ENCODE assay signal across 8 cellular contexts in the genomic region with DNA sequence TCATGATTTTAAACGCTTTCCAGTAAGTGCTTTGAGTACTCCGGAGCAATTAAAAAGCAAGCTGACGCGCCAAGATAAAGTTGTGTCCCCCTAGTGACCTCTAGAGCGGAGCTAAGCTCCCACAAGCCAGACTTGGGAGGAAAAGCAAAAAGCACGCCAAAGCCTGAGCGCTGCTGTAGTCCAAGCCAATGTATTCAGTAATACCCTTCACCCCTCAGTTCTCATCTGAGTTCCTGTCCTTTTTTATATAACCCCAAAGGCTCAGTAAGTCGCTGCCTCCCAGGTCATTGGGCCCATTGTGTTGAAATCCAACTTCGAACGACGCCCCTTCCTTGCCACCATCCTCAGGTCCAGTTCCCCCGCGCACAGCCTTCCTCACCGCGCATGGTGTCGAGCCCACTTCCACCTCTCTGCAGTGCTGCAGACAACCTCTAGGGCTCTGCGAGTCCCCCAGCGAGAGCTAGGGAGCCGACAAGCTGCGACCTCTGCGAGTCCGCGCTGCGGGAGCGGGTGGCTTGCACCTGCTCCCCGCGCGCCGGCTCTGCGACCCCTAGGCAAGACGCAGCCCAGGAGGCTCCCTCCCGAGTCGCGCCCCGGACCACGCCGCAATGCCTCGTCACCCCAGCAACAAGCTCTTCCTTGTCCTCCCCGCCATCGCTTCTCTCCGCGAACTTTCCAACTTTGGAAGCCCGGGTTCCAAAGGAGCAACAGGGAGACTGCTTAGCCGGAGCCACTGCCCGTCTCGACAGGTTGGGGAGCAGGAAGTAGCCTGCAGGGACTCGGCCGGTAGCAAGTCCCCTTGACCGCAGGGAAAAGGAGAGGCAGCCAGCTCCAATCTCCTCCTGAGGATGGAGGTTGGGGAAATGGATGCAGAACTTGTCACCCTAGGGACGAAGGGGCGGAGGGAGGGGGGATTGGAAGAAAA. TPM values are rescaled to one million over a fixed set of nuclear protein-coding genes. Genes with fewer than 3 reads are reported as not detected.
A peak's percentile ranks its signal among the peaks of the same experiment; 100 is the strongest.
DNase-seq lines count a peak whose midpoint lies in the region; ATAC-seq and TF ChIP-seq lines count a peak whose summit lies in the region.

No MANE protein-coding gene starts in this region.

- no peak overlapping the region for H3K9ac ChIP-seq in neural progenitor cell

- H3K9me3 Mint-ChIP-seq in activated CD8-positive, alpha-beta memory T cell treated with anti-CD3 and anti-CD28 coated beads, Interleukin-2, amount 10 ng/mL, durations not matched to agents 7 days and 5 days (ENCODE audit: low read depth), result no peaks in the 10 kb centered on the region
- H3K9me3 Mint-ChIP-seq in neural progenitor cell, result peaks cover 2% of the 10 kb centered on the region

- H3K36me3 ChIP-seq in neural progenitor cell (no peaks in the 10 kb centered on the region), urinary bladder (ENCODE audit: insufficient read depth) (no peaks in the 10 kb centered on the region)

- H3K36me3 Mint-ChIP-seq in activated CD8-positive, alpha-beta memory T cell treated with anti-CD3 and anti-CD28 coated beads, Interleukin-2, amount 10 ng/mL, durations not matched to agents 7 days and 5 days, result peaks cover 2% of the 10 kb centered on the region
- no peaks in the 10 kb centered on the region for H3K36me3 Mint-ChIP-seq in neural progenitor cell

- peaks cover 75% of the 10 kb centered on the region for H3K27me3 Mint-ChIP-seq in activated CD8-positive, alpha-beta memory T cell treated with anti-CD3 and anti-CD28 coated beads, Interleukin-2, amount 10 ng/mL, durations not matched to agents 7 days and 5 days
- H3K27me3 Mint-ChIP-seq in neural progenitor cell (ENCODE audit: insufficient read depth, low read depth), result peaks cover 10% of the 10 kb centered on the region

- peak; percentile 13 for DNase-seq in activated T-cell treated with anti-CD3 and anti-CD28 coated beads for 24 hours (ENCODE audit: low read depth)
- DNase-seq in activated T-cell treated with anti-CD3 and anti-CD28 coated beads for 4 hours, result no peak
- peak; percentile 76 for DNase-seq in NCI-H1436 (lab: John Stamatoyannopoulos, UW)
- peak; percentile 48 for DNase-seq in activated CD8-positive, alpha-beta memory T cell treated with anti-CD3 and anti-CD28 coated beads, Interleukin-2, amount 10 ng/mL, durations not matched to agents 7 days and 5 days
- DNase-seq in foreskin fibroblast, result peak in 1 of 2 donors; percentile 54
- DNase-seq in neural progenitor cell (ENCODE audit: low spot score), result peak; percentile 90

- H3K27ac Mint-ChIP-seq in activated CD8-positive, alpha-beta memory T cell treated with anti-CD3 and anti-CD28 coated beads, Interleukin-2, amount 10 ng/mL, durations not matched to agents 7 days and 5 days, result no peak overlapping the region
- no peak overlapping the region for H3K27ac Mint-ChIP-seq in neural progenitor cell

- no peaks in the 10 kb centered on the region for H3K9me3 ChIP-seq in neural progenitor cell (ENCODE audit: low read depth)

- peak overlapping the region; percentile 33 for H3K4me3 Mint-ChIP-seq in activated CD8-positive, alpha-beta memory T cell treated with anti-CD3 and anti-CD28 coated beads, Interleukin-2, amount 10 ng/mL, durations not matched to agents 7 days and 5 days
- H3K4me3 Mint-ChIP-seq in neural progenitor cell, result peak overlapping the region; percentile 88

- peaks cover 14% of the 10 kb centered on the region for H3K4me1 Mint-ChIP-seq in activated CD8-positive, alpha-beta memory T cell treated with anti-CD3 and anti-CD28 coated beads, Interleukin-2, amount 10 ng/mL, durations not matched to agents 7 days and 5 days
- H3K4me1 Mint-ChIP-seq in neural progenitor cell, result peaks cover 28% of the 10 kb centered on the region

- CTCF ChIA-PET in activated CD8-positive, alpha-beta memory T cell treated with anti-CD3 and anti-CD28 coated beads, Interleukin-2, amount 10 ng/mL, durations not matched to agents 7 days and 5 days (lab: Charles Lee), result interaction anchor here (1.3 kb wide), 1 partner anchor 17 kb away, joined by 3 read pairs; no protein-coding TSS in a partner anchor

- TF ChIP-seq CTCF in foreskin fibroblast (IDR thresholded peaks at IDR 0.05; ENCODE audit: low read depth, low read length) (peak; percentile 14), neural progenitor cell (IDR thresholded peaks at IDR 0.05) (peak; percentile 65)

- peak; percentile 87 for ATAC-seq in HG02610 (IDR thresholded peaks at IDR 0.05; ENCODE audit: unreplicated experiment)
- ATAC-seq in activated CD8-positive, alpha-beta memory T cell treated with anti-CD3 and anti-CD28 coated beads, Interleukin-2, amount 10 ng/mL, durations not matched to agents 7 days and 5 days, result peak; percentile 76

- under 1% methylated on average over 51 of the region's 51 CpGs for WGBS in urinary bladder

- peak overlapping the region; percentile 83 for H2AFZ ChIP-seq in neural progenitor cell (replicated peaks)

- H3K4me1 ChIP-seq in neural progenitor cell, result peaks cover 10% of the 10 kb centered on the region
- H3K4me1 ChIP-seq in urinary bladder (ENCODE audit: insufficient read depth), result no peaks in the 10 kb centered on the region

- H3K4me3 ChIP-seq in foreskin fibroblast (ENCODE audit: low read depth in 1 of 2, low read length in 2 of 2) (peak overlapping the region; percentile 24 to 59), neural progenitor cell (peak overlapping the region; percentile 73), urinary bladder (ENCODE audit: low read depth, low read length) (peak overlapping the region; percentile 49)

- H3K27ac ChIP-seq in neural progenitor cell (no peak overlapping the region), urinary bladder (ENCODE audit: low read depth) (no peak overlapping the region)

- peaks cover 57% of the 10 kb centered on the region for H4K20me1 ChIP-seq in neural progenitor cell (ENCODE audit: low read depth)

- peaks cover 18% of the 10 kb centered on the region for H3F3A ChIP-seq in neural progenitor cell (ENCODE audit: low read depth)

- H3K4me2 ChIP-seq in neural progenitor cell, result peak overlapping the region; percentile 96

- H3K27me3 ChIP-seq in neural progenitor cell, result peaks cover 53% of the 10 kb centered on the region

- no peaks in the 10 kb centered on the region for H3K79me2 ChIP-seq in neural progenitor cell (ENCODE audit: low read depth)

RNA-seq across cellular contexts. Expression of gene SLC44A5, which starts 3.8 kb away (rescaled TPM):
- total RNA-seq in activated CD8-positive, alpha-beta memory T cell treated with anti-CD3 and anti-CD28 coated beads, Interleukin-2, amount 10 ng/mL, durations not matched to agents 7 days and 5 days, result under 1 TPM; 0.23 to 0.40 TPM
- 13.5 and 25.3 TPM in 2 replicates for total RNA-seq in neural progenitor cell (ENCODE audit: low replicate concordance)
- 5.9 TPM for total RNA-seq in urinary bladder
- 0.77 TPM for polyA plus RNA-seq in urinary bladder
